In genomic region chr21:31580866-31581276, GRCh38 we compare ENCODE assay signal across 8 cellular contexts.
DNase-seq lines count a peak whose midpoint lies in the region; ATAC-seq, FAIRE-seq and TF ChIP-seq lines count a peak whose summit lies in the region.

No MANE protein-coding gene starts in this region.

- H3K36me3 Mint-ChIP-seq in H9 (ENCODE audit: insufficient read depth in 1 of 3, low read depth in 3 of 3) = no peaks in the 10 kb centered on the region

- H4K20me1 ChIP-seq in H9 (ENCODE audit: control insufficient read depth, insufficient read depth, insufficient read length) = no peaks in the 10 kb centered on the region

- intact Hi-C loops in body of pancreas (cut with DNase I) = loop anchor here (10.0 kb wide), 2 partner anchors 246 to 476 kb away; no protein-coding TSS in a partner anchor

- peak; percentile 89 for TF ChIP-seq CTCF in H9 (conservative IDR thresholded peaks at IDR 0.05)
- peak; percentile 42 to 79 (median 71) for TF ChIP-seq CTCF in body of pancreas (IDR thresholded peaks at IDR 0.05)

- peak; percentile 79 for FAIRE-seq in islet of Langerhans (lab: Jason Lieb, UNC)

- H3K27ac Mint-ChIP-seq in H9 = no peak overlapping the region

- no peak overlapping the region for H3K4me3 ChIP-seq in body of pancreas

- H4K8ac ChIP-seq in H9 (replicated peaks; ENCODE audit: insufficient read length, low read depth, low read length) = no peak overlapping the region

- H3K4me1 ChIP-seq in H9 (ENCODE audit: insufficient read depth, low read length) (no peaks in the 10 kb centered on the region), body of pancreas (no peaks in the 10 kb centered on the region)

- no peak for TF ChIP-seq POLR2A in body of pancreas (IDR thresholded peaks at IDR 0.05)

- H3K27me3 Mint-ChIP-seq in H9 (ENCODE audit: low read depth) = no peaks in the 10 kb centered on the region

- no peaks in the 10 kb centered on the region for H3K79me2 ChIP-seq in H9 (ENCODE audit: insufficient read depth, low read length)

- no peaks in the 10 kb centered on the region for H3K9me3 Mint-ChIP-seq in H9

- no peak overlapping the region for H3T11ph ChIP-seq in H9 (ENCODE audit: low read length)

- ATAC-seq in body of pancreas (peak; percentile 59), HG02970 (IDR thresholded peaks at IDR 0.05; ENCODE audit: low FRiP score, unreplicated experiment) (no peak)

- H3K4ac ChIP-seq in H9 (ENCODE audit: low read depth, low read length) = no peak overlapping the region

- no peak overlapping the region for H3K9ac ChIP-seq in H9 (ENCODE audit: extremely low read depth, insufficient read length, low read length)

- H3K23ac ChIP-seq in H9 (ENCODE audit: insufficient read length, low read depth, low read length) = no peak overlapping the region

- no peak overlapping the region for H4K5ac ChIP-seq in H9 (ENCODE audit: insufficient read length, low read depth, low read length)

- H3K27me3 ChIP-seq in H9 (ENCODE audit: insufficient read depth, low read length) (no peaks in the 10 kb centered on the region), body of pancreas (no peaks in the 10 kb centered on the region)

- no peak overlapping the region for H2BK20ac ChIP-seq in H9 (ENCODE audit: low read depth, low read length, poor library complexity, severe bottlenecking)

- H2AK5ac ChIP-seq in H9 (ENCODE audit: insufficient read length, low read length) = no peak overlapping the region

- no peak overlapping the region for H2BK5ac ChIP-seq in H9 (ENCODE audit: insufficient read length, low read length)

- peaks cover 7 to 8% of the 10 kb centered on the region in 2 experiments; a peak in 3 of 4 replicates for H3K4me1 Mint-ChIP-seq in H9

- no peak overlapping the region for H3K18ac ChIP-seq in H9 (ENCODE audit: insufficient read length, low read depth, low read length)

- no CpG with 5 or more reads among the region's 3 CpGs for WGBS in H9 (ENCODE audit: extremely low coverage, insufficient read length, low lambda C conversion rate)
- WGBS in body of pancreas, 2 donors = 25 to 36% methylated on average over 3 of the region's 3 CpGs

- no peaks in the 10 kb centered on the region for H3K9me3 ChIP-seq in H9 (ENCODE audit: control insufficient read depth, low read depth, low read length)
- no peaks in the 10 kb centered on the region for H3K9me3 ChIP-seq in body of pancreas

- H3K27ac ChIP-seq in H9 (ENCODE audit: insufficient read length, low read depth, low read length) (no peak overlapping the region), body of pancreas (no peak overlapping the region)

- no peak overlapping the region for H3K14ac ChIP-seq in H9 (ENCODE audit: insufficient read depth, low read length)

- H3K4me3 Mint-ChIP-seq in H9 = no peak overlapping the region

- H4K91ac ChIP-seq in H9 (ENCODE audit: insufficient read length, low read depth, low read length) = no peak overlapping the region

- no peak overlapping the region for H2BK120ac ChIP-seq in H9 (ENCODE audit: low read depth, low read length, poor library complexity, severe bottlenecking)

- no peak overlapping the region for H2BK15ac ChIP-seq in H9 (ENCODE audit: low read depth, low read length)

- H2AFZ ChIP-seq in H9 (ENCODE audit: low read length) = no peak overlapping the region

- H3K4me2 ChIP-seq in H9 (ENCODE audit: insufficient read depth, insufficient read length, low read length) = no peak overlapping the region

- H3K36me3 ChIP-seq in body of pancreas (replicated peaks in 1 of 2; ENCODE audit: insufficient read depth in 1 of 2, low read depth in 2 of 2) = no peaks in the 10 kb centered on the region

- H3K23me2 ChIP-seq in H9 (ENCODE audit: insufficient read length, low read depth, low read length, poor library complexity, severe bottlenecking) = no peaks in the 10 kb centered on the region

- no peaks in the 10 kb centered on the region for H3K79me1 ChIP-seq in H9 (ENCODE audit: insufficient read depth, low read depth, low read length, poor library complexity, severe bottlenecking)

- DNase-seq in DMS53 (lab: John Stamatoyannopoulos, UW) (peak; percentile 75), H9 (peak; percentile 74), NCI-H2029 (lab: John Stamatoyannopoulos, UW) (peak; percentile 62), UCSD-AML1 (lab: John Stamatoyannopoulos, UW; ENCODE audit: unreplicated experiment) (peak; percentile 53), body of pancreas (peak; percentile 64 to 81 (median 72))
- peak; percentile 73 to 79 for DNase-seq in stimulated activated CD4-positive, alpha-beta T cell treated with anti-CD3 and anti-CD28 coated beads, Interleukin-1b, Interleukin-23, amount 100 ng/mL, for 4 hours (ENCODE audit: low read depth in 2 of 2)

- H2BK12ac ChIP-seq in H9 (ENCODE audit: insufficient read length, low read depth, low read length) = no peak overlapping the region

- no peak overlapping the region for H3K56ac ChIP-seq in H9 (ENCODE audit: insufficient read length, low read depth, low read length)
